1 cellular context compared by ENCODE assay signal in the genomic region with DNA sequence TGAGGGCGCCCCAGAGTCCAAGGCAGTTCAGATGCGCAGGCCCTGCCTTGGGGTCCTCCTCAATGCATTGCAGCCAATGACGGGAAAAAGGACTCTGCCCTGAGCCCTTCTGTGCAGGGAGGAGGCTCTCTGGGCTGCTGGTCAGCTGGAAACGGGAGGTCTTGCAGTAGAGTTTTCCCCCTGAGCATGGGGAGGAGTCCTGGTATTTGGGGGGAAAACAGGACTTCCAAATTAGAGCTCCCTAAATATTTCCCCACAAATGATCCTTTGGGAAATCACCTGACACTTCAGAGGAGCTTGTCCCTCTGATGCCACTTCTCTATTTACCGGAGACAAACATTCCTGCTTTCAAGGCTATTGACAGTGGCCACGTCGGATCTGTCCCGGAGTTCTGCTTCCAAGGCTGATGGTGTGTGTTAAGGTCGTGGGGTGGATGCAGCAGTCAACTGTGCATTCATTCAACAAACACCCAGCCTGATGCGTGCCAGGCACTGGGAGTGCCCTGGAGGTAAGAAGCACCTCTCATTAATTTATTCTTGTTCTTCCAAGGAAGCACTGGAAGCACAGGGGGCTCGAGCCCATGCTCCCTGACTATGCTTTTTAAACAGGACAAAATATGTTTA.
TF ChIP-seq lines count a peak whose summit lies in the region.

No MANE protein-coding gene starts in this region.

TF ChIP-seq in HepG2, 621 proteins besides CTCF, POLR2A, EP300 and RAD21 (continued from another document and continues in another):
- TF ChIP-seq, protein P1, sequence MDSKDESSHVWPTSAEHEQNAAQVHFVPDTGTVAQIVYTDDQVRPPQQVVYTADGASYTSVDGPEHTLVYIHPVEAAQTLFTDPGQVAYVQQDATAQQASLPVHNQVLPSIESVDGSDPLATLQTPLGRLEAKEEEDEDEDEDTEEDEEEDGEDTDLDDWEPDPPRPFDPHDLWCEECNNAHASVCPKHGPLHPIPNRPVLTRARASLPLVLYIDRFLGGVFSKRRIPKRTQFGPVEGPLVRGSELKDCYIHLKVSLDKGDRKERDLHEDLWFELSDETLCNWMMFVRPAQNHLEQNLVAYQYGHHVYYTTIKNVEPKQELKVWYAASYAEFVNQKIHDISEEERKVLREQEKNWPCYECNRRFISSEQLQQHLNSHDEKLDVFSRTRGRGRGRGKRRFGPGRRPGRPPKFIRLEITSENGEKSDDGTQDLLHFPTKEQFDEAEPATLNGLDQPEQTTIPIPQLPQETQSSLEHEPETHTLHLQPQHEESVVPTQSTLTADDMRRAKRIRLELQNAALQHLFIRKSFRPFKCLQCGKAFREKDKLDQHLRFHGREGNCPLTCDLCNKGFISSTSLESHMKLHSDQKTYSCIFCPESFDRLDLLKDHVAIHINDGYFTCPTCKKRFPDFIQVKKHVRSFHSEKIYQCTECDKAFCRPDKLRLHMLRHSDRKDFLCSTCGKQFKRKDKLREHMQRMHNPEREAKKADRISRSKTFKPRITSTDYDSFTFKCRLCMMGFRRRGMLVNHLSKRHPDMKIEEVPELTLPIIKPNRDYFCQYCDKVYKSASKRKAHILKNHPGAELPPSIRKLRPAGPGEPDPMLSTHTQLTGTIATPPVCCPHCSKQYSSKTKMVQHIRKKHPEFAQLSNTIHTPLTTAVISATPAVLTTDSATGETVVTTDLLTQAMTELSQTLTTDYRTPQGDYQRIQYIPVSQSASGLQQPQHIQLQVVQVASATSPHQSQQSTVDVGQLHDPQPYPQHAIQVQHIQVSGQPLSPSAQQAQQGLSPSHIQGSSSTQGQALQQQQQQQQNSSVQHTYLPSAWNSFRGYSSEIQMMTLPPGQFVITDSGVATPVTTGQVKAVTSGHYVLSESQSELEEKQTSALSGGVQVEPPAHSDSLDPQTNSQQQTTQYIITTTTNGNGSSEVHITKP (CRISPR knock-in tag; IDR thresholded peaks at IDR 0.05; ENCODE audit: low read depth), result peak; percentile 64; the same call in 1 of the 2 replicates
- no peak for TF ChIP-seq IKZF1 (IDR thresholded peaks at IDR 0.05)
- TF ChIP-seq, protein P2, sequence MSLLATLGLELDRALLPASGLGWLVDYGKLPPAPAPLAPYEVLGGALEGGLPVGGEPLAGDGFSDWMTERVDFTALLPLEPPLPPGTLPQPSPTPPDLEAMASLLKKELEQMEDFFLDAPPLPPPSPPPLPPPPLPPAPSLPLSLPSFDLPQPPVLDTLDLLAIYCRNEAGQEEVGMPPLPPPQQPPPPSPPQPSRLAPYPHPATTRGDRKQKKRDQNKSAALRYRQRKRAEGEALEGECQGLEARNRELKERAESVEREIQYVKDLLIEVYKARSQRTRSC (CRISPR knock-in tag; IDR thresholded peaks at IDR 0.05; ENCODE audit: low read depth), result no peak
- TF ChIP-seq ATF1 (CRISPR knock-in tag; IDR thresholded peaks at IDR 0.05), result peak; percentile 80
- peak; percentile 90 for TF ChIP-seq SKI (IDR thresholded peaks at IDR 0.05; ENCODE audit: partially characterized antibody)
- TF ChIP-seq, protein P3, sequence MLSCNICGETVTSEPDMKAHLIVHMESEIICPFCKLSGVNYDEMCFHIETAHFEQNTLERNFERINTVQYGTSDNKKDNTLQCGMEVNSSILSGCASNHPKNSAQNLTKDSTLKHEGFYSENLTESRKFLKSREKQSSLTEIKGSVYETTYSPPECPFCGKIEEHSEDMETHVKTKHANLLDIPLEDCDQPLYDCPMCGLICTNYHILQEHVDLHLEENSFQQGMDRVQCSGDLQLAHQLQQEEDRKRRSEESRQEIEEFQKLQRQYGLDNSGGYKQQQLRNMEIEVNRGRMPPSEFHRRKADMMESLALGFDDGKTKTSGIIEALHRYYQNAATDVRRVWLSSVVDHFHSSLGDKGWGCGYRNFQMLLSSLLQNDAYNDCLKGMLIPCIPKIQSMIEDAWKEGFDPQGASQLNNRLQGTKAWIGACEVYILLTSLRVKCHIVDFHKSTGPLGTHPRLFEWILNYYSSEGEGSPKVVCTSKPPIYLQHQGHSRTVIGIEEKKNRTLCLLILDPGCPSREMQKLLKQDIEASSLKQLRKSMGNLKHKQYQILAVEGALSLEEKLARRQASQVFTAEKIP (CRISPR knock-in tag; IDR thresholded peaks at IDR 0.05; ENCODE audit: borderline replicate concordance), result no peak
- peak; percentile 80 to 93; a peak in 3 of 4 replicates for TF ChIP-seq NR2F1 (CRISPR knock-in tag; IDR thresholded peaks at IDR 0.05)
- no peak for TF ChIP-seq MAFG (CRISPR knock-in tag; IDR thresholded peaks at IDR 0.05)
- no peak for TF ChIP-seq CHCHD3 (CRISPR knock-in tag; IDR thresholded peaks at IDR 0.05)
- no peak for TF ChIP-seq RFXANK (CRISPR knock-in tag; IDR thresholded peaks at IDR 0.05)
- TF ChIP-seq, protein P4, sequence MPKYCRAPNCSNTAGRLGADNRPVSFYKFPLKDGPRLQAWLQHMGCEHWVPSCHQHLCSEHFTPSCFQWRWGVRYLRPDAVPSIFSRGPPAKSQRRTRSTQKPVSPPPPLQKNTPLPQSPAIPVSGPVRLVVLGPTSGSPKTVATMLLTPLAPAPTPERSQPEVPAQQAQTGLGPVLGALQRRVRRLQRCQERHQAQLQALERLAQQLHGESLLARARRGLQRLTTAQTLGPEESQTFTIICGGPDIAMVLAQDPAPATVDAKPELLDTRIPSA (CRISPR knock-in tag; IDR thresholded peaks at IDR 0.05; ENCODE audit: borderline replicate concordance), result no peak
- TF ChIP-seq, protein P5, sequence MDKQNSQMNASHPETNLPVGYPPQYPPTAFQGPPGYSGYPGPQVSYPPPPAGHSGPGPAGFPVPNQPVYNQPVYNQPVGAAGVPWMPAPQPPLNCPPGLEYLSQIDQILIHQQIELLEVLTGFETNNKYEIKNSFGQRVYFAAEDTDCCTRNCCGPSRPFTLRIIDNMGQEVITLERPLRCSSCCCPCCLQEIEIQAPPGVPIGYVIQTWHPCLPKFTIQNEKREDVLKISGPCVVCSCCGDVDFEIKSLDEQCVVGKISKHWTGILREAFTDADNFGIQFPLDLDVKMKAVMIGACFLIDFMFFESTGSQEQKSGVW (CRISPR knock-in tag; IDR thresholded peaks at IDR 0.05; ENCODE audit: borderline replicate concordance), result no peak
- no peak for TF ChIP-seq ZNF552 (CRISPR knock-in tag; IDR thresholded peaks at IDR 0.05; ENCODE audit: borderline replicate concordance)
- peak; percentile 94; the same call in 1 of the 2 replicates for TF ChIP-seq ZFP36L1 (CRISPR knock-in tag; IDR thresholded peaks at IDR 0.05)
- TF ChIP-seq ETV6 (CRISPR knock-in tag; conservative IDR thresholded peaks at IDR 0.05), result 0 out of 2 replicates have a peak, but pooled peaks have one; percentile 26
- TF ChIP-seq NCOA2 (CRISPR knock-in tag; IDR thresholded peaks at IDR 0.05), result peak; percentile 98
- TF ChIP-seq, protein P6, sequence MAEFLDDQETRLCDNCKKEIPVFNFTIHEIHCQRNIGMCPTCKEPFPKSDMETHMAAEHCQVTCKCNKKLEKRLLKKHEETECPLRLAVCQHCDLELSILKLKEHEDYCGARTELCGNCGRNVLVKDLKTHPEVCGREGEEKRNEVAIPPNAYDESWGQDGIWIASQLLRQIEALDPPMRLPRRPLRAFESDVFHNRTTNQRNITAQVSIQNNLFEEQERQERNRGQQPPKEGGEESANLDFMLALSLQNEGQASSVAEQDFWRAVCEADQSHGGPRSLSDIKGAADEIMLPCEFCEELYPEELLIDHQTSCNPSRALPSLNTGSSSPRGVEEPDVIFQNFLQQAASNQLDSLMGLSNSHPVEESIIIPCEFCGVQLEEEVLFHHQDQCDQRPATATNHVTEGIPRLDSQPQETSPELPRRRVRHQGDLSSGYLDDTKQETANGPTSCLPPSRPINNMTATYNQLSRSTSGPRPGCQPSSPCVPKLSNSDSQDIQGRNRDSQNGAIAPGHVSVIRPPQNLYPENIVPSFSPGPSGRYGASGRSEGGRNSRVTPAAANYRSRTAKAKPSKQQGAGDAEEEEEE (CRISPR knock-in tag; IDR thresholded peaks at IDR 0.05; ENCODE audit: borderline replicate concordance), result no peak; the same call in 1 of the 2 replicates
- TF ChIP-seq ZFP1 (CRISPR knock-in tag; IDR thresholded peaks at IDR 0.05), result peak; percentile 89
- TF ChIP-seq, protein P7, sequence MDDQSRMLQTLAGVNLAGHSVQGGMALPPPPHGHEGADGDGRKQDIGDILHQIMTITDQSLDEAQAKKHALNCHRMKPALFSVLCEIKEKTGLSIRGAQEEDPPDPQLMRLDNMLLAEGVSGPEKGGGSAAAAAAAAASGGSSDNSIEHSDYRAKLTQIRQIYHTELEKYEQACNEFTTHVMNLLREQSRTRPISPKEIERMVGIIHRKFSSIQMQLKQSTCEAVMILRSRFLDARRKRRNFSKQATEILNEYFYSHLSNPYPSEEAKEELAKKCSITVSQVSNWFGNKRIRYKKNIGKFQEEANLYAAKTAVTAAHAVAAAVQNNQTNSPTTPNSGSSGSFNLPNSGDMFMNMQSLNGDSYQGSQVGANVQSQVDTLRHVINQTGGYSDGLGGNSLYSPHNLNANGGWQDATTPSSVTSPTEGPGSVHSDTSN (CRISPR knock-in tag; IDR thresholded peaks at IDR 0.05; ENCODE audit: borderline replicate concordance), result no peak
- TF ChIP-seq, protein P8, sequence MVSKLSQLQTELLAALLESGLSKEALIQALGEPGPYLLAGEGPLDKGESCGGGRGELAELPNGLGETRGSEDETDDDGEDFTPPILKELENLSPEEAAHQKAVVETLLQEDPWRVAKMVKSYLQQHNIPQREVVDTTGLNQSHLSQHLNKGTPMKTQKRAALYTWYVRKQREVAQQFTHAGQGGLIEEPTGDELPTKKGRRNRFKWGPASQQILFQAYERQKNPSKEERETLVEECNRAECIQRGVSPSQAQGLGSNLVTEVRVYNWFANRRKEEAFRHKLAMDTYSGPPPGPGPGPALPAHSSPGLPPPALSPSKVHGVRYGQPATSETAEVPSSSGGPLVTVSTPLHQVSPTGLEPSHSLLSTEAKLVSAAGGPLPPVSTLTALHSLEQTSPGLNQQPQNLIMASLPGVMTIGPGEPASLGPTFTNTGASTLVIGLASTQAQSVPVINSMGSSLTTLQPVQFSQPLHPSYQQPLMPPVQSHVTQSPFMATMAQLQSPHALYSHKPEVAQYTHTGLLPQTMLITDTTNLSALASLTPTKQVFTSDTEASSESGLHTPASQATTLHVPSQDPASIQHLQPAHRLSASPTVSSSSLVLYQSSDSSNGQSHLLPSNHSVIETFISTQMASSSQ (IDR thresholded peaks at IDR 0.05; ENCODE audit: low read depth), result peak; percentile 57; the same call in 1 of the 2 replicates
- TF ChIP-seq, protein P8 (CRISPR knock-in tag; IDR thresholded peaks at IDR 0.05; ENCODE audit: borderline replicate concordance), result peak; percentile 90; the same call in 1 of the 2 replicates
- TF ChIP-seq KLF6 (CRISPR knock-in tag; IDR thresholded peaks at IDR 0.05), result 0 out of 2 replicates have a peak, but pooled peaks have one; percentile 28
- peak; percentile 98 for TF ChIP-seq SMAD3 (CRISPR knock-in tag; IDR thresholded peaks at IDR 0.05)
- TF ChIP-seq JUNB (CRISPR knock-in tag; IDR thresholded peaks at IDR 0.05; ENCODE audit: borderline replicate concordance), result peak; percentile 56; the same call in 1 of the 2 replicates
- no peak for TF ChIP-seq ZNF616 (CRISPR knock-in tag; IDR thresholded peaks at IDR 0.05; ENCODE audit: low read depth)
- no peak for TF ChIP-seq ZNF577 (CRISPR knock-in tag; IDR thresholded peaks at IDR 0.05; ENCODE audit: borderline replicate concordance, low read depth)
- peak; percentile 100 for TF ChIP-seq TCF7 (IDR thresholded peaks at IDR 0.05; ENCODE audit: low read depth)
- TF ChIP-seq, protein P9, sequence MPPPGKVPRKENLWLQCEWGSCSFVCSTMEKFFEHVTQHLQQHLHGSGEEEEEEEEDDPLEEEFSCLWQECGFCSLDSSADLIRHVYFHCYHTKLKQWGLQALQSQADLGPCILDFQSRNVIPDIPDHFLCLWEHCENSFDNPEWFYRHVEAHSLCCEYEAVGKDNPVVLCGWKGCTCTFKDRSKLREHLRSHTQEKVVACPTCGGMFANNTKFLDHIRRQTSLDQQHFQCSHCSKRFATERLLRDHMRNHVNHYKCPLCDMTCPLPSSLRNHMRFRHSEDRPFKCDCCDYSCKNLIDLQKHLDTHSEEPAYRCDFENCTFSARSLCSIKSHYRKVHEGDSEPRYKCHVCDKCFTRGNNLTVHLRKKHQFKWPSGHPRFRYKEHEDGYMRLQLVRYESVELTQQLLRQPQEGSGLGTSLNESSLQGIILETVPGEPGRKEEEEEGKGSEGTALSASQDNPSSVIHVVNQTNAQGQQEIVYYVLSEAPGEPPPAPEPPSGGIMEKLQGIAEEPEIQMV (CRISPR knock-in tag; IDR thresholded peaks at IDR 0.05; ENCODE audit: low read depth), result no peak
- TF ChIP-seq MEIS1 (CRISPR knock-in tag; IDR thresholded peaks at IDR 0.05; ENCODE audit: borderline replicate concordance), result peak; percentile 97
- peak; percentile 93 for TF ChIP-seq NFIC (IDR thresholded peaks at IDR 0.05; ENCODE audit: low read length)
- TF ChIP-seq, protein P10, sequence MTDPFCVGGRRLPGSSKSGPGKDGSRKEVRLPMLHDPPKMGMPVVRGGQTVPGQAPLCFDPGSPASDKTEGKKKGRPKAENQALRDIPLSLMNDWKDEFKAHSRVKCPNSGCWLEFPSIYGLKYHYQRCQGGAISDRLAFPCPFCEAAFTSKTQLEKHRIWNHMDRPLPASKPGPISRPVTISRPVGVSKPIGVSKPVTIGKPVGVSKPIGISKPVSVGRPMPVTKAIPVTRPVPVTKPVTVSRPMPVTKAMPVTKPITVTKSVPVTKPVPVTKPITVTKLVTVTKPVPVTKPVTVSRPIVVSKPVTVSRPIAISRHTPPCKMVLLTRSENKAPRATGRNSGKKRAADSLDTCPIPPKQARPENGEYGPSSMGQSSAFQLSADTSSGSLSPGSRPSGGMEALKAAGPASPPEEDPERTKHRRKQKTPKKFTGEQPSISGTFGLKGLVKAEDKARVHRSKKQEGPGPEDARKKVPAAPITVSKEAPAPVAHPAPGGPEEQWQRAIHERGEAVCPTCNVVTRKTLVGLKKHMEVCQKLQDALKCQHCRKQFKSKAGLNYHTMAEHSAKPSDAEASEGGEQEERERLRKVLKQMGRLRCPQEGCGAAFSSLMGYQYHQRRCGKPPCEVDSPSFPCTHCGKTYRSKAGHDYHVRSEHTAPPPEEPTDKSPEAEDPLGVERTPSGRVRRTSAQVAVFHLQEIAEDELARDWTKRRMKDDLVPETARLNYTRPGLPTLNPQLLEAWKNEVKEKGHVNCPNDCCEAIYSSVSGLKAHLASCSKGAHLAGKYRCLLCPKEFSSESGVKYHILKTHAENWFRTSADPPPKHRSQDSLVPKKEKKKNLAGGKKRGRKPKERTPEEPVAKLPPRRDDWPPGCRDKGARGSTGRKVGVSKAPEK (CRISPR knock-in tag; IDR thresholded peaks at IDR 0.05; ENCODE audit: borderline replicate concordance), result no peak
- peak; percentile 66; the same call in 1 of the 2 replicates for TF ChIP-seq NFATC3 (CRISPR knock-in tag; IDR thresholded peaks at IDR 0.05)
- TF ChIP-seq FOSL2 (CRISPR knock-in tag; IDR thresholded peaks at IDR 0.05), result peak; percentile 89
- peak; percentile 98 for TF ChIP-seq FOXJ3 (CRISPR knock-in tag; IDR thresholded peaks at IDR 0.05; ENCODE audit: borderline replicate concordance)
- no peak for TF ChIP-seq ZNF737 (CRISPR knock-in tag; IDR thresholded peaks at IDR 0.05; ENCODE audit: borderline replicate concordance)
- peak; percentile 98 for TF ChIP-seq TARDBP (CRISPR knock-in tag; IDR thresholded peaks at IDR 0.05)
